Comparison of ENCODE assay signal across 15 cellular contexts in the genomic region with DNA sequence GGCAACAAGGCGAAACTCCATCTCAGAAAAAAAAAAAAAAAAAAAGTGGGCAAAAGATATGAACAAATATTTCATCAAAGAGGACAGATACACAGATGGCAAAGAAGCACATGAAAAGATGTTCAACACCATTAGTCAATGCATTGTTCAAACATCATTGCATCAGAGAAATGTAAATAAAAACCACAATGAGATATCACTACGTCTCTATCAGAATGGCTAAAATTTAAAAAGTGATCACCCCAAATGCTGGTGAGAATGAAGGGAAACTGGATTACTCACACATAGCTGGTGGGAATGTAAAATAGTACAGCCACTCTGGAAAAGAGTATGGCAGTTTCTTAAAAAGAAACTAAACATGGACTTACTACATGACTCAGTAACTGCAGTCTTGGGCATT.
"Had no signal": no experiment of that assay in that cellular context is flagged by ENCODE, and none has a peak within 500 bp of the region (broad histone marks: within the 10 kb centered on the region; RNA-seq: fewer than 3 reads in every experiment).

No MANE protein-coding gene starts in this region.

- DNase-seq: activated naive CD4-positive, alpha-beta T cell; aorta; effector memory CD4-positive, alpha-beta T cell; gastrocnemius medialis; heart right ventricle; left lung; mucosa of descending colon; naive thymus-derived CD4-positive, alpha-beta T cell; stimulated activated CD4-positive, alpha-beta T cell treated with anti-CD3 and anti-CD28 coated beads, Interleukin-2, amount 100 ng/mL, for 24 hours; T-helper 9 cell had no signal

- H3K9me3 ChIP-seq: breast epithelium, gastrocnemius medialis, heart right ventricle, left lung, mucosa of descending colon, thoracic aorta had no signal

- FAIRE-seq: keratinocyte had no signal

- H3K36me3 ChIP-seq: breast epithelium, gastrocnemius medialis, heart right ventricle, left lung, thoracic aorta had no signal

- H3K9ac ChIP-seq: parathyroid adenoma had no signal

- H3K27me3 ChIP-seq: breast epithelium, gastrocnemius medialis, heart right ventricle, left lung had no signal

- H3K27ac ChIP-seq: breast epithelium, gastrocnemius medialis, heart right ventricle, left lung, parathyroid adenoma, thoracic aorta had no signal

- H2AFZ ChIP-seq: parathyroid adenoma had no signal

- ATAC-seq: activated CD4-positive, CD25-positive, alpha-beta regulatory T cell treated with anti-CD3 and anti-CD28 coated beads, Interleukin-2, amount 50 U/mL, for 24 hours; gastrocnemius medialis; heart right ventricle; left lung; mucosa of descending colon; naive thymus-derived CD4-positive, alpha-beta T cell had no signal

- H3K4me3 ChIP-seq: breast epithelium, gastrocnemius medialis, heart right ventricle, left lung, mucosa of descending colon, thoracic aorta had no signal
